1 cellular context compared by ENCODE assay signal in the genomic region with DNA sequence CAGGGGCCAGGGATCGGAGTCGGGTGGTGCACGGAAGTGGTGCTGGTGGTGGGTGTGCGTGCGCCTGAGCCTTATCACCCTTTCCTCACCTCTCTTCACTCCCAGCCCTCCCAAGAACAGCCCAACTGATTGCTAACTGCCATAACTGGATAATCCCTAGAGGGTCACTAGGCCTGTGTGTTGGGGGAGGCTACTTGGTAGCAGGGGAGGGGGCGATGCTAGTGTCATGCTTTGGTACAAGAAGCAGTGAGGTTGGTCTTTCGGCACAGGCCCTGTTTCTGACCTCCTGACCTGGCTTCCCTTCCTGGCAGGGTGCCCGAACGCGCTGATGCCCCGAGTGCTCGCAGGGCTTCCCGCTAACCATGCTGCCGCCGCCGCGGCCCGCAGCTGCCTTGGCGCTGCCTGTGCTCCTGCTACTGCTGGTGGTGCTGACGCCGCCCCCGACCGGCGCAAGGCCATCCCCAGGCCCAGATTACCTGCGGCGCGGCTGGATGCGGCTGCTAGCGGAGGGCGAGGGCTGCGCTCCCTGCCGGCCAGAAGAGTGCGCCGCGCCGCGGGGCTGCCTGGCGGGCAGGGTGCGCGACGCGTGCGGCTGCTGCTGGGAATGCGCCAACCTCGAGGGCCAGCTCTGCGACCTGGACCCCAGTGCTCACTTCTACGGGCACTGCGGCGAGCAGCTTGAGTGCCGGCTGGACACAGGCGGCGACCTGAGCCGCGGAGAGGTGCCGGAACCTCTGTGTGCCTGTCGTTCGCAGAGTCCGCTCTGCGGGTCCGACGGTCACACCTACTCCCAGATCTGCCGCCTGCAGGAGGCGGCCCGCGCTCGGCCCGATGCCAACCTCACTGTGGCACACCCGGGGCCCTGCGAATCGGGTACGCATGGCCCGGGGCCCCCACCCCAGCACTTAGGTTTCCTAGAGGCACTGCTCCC.
A peak's percentile ranks its signal among the peaks of the same experiment; 100 is the strongest.
TF ChIP-seq lines count a peak whose summit lies in the region.

No MANE protein-coding gene starts in this region.

TF ChIP-seq in HepG2, 621 proteins besides CTCF, POLR2A, EP300 and RAD21 (continued from another document and continues in another):
- TF ChIP-seq MXD1 (CRISPR knock-in tag; IDR thresholded peaks at IDR 0.05) (peak; percentile 88), GPN1 (CRISPR knock-in tag; IDR thresholded peaks at IDR 0.05; ENCODE audit: borderline replicate concordance) (no peak), ZNF543 (CRISPR knock-in tag; IDR thresholded peaks at IDR 0.05) (peak; percentile 86; the same call in 1 of the 2 replicates), SRF (IDR thresholded peaks at IDR 0.05; ENCODE audit: low read depth, low read length) (no peak), ATF7-NPFF (CRISPR knock-in tag; IDR thresholded peaks at IDR 0.05; ENCODE audit: low read depth) (peak; percentile 98), DPF2 (CRISPR knock-in tag; IDR thresholded peaks at IDR 0.05; ENCODE audit: borderline replicate concordance, low read depth) (peak; percentile 42; the same call in 1 of the 2 replicates), ZSCAN25 (CRISPR knock-in tag; IDR thresholded peaks at IDR 0.05) (peak; percentile 75; the same call in 1 of the 2 replicates), KLF11 (CRISPR knock-in tag; IDR thresholded peaks at IDR 0.05) (no peak), HNF4A (CRISPR knock-in tag; IDR thresholded peaks at IDR 0.05) (peak; percentile 55; the same call in 1 of the 2 replicates), ZC3H4 (CRISPR knock-in tag; IDR thresholded peaks at IDR 0.05; ENCODE audit: borderline replicate concordance) (peak; percentile 80; the same call in 1 of the 2 replicates), NFE2 (CRISPR knock-in tag; IDR thresholded peaks at IDR 0.05) (no peak), ZNF569 (CRISPR knock-in tag; IDR thresholded peaks at IDR 0.05; ENCODE audit: borderline replicate concordance) (no peak), ZNF512 (CRISPR knock-in tag; IDR thresholded peaks at IDR 0.05) (no peak), NR2F1 (CRISPR knock-in tag; IDR thresholded peaks at IDR 0.05) (peak in 1 of 2 experiments; percentile 89), ZNF619 (CRISPR knock-in tag; IDR thresholded peaks at IDR 0.05) (no peak), ZBTB26 (CRISPR knock-in tag; IDR thresholded peaks at IDR 0.05; ENCODE audit: borderline replicate concordance) (no peak; the same call in 1 of the 2 replicates), ZNF33B (CRISPR knock-in tag; IDR thresholded peaks at IDR 0.05) (no peak; the same call in 1 of the 2 replicates), NR2C2 (CRISPR knock-in tag; IDR thresholded peaks at IDR 0.05; ENCODE audit: borderline replicate concordance) (peak; percentile 63), ZNF710 (CRISPR knock-in tag; IDR thresholded peaks at IDR 0.05; ENCODE audit: borderline replicate concordance) (peak; percentile 7; the same call in 1 of the 2 replicates), ZHX2 (IDR thresholded peaks at IDR 0.05; ENCODE audit: low read depth) (0 out of 2 replicates have a peak, but pooled peaks have one; percentile 31), ZHX2 (CRISPR knock-in tag; IDR thresholded peaks at IDR 0.05; ENCODE audit: borderline replicate concordance) (no peak), PTBP1 (IDR thresholded peaks at IDR 0.05; ENCODE audit: low read depth, low read length, poor library complexity, severe bottlenecking) (peak; percentile 38), ZNF629 (CRISPR knock-in tag; conservative IDR thresholded peaks at IDR 0.05) (peak; percentile 69), HNRNPK (IDR thresholded peaks at IDR 0.05; ENCODE audit: low read depth, low read length, poor library complexity, severe bottlenecking) (peak; percentile 61), ZFP41 (CRISPR knock-in tag; IDR thresholded peaks at IDR 0.05; ENCODE audit: borderline replicate concordance) (no peak), ETV5 (CRISPR knock-in tag; IDR thresholded peaks at IDR 0.05; ENCODE audit: borderline replicate concordance) (peak; percentile 45; the same call in 1 of the 2 replicates), MTA3 (CRISPR knock-in tag; IDR thresholded peaks at IDR 0.05) (no peak), JARID2 (CRISPR knock-in tag; IDR thresholded peaks at IDR 0.05; ENCODE audit: insufficient replicate concordance) (no peak), ESRRA (CRISPR knock-in tag; IDR thresholded peaks at IDR 0.05; ENCODE audit: low read depth) (peak; percentile 78), SNAI1 (CRISPR knock-in tag; IDR thresholded peaks at IDR 0.05; ENCODE audit: borderline replicate concordance) (no peak), MTF2 (CRISPR knock-in tag; IDR thresholded peaks at IDR 0.05; ENCODE audit: borderline replicate concordance) (no peak), ZNF10 (CRISPR knock-in tag; IDR thresholded peaks at IDR 0.05; ENCODE audit: borderline replicate concordance, low read depth) (no peak), SOX6 (IDR thresholded peaks at IDR 0.05) (no peak), SOX6 (CRISPR knock-in tag; IDR thresholded peaks at IDR 0.05) (no peak; the same call in 1 of the 2 replicates), ZNF331 (CRISPR knock-in tag; IDR thresholded peaks at IDR 0.05) (peak; percentile 72), HNRNPLL (IDR thresholded peaks at IDR 0.05; ENCODE audit: low read depth, low read length, poor library complexity, severe bottlenecking) (peak; percentile 86), KAT8 (CRISPR knock-in tag; IDR thresholded peaks at IDR 0.05) (peak; percentile 81), ZBTB46 (CRISPR knock-in tag; IDR thresholded peaks at IDR 0.05; ENCODE audit: borderline replicate concordance) (0 out of 2 replicates have a peak, but pooled peaks have one; percentile 8)
- TF ChIP-seq, protein P1, sequence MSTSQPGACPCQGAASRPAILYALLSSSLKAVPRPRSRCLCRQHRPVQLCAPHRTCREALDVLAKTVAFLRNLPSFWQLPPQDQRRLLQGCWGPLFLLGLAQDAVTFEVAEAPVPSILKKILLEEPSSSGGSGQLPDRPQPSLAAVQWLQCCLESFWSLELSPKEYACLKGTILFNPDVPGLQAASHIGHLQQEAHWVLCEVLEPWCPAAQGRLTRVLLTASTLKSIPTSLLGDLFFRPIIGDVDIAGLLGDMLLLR (CRISPR knock-in tag; IDR thresholded peaks at IDR 0.05) = peak; percentile 90
- TF ChIP-seq, protein P2, sequence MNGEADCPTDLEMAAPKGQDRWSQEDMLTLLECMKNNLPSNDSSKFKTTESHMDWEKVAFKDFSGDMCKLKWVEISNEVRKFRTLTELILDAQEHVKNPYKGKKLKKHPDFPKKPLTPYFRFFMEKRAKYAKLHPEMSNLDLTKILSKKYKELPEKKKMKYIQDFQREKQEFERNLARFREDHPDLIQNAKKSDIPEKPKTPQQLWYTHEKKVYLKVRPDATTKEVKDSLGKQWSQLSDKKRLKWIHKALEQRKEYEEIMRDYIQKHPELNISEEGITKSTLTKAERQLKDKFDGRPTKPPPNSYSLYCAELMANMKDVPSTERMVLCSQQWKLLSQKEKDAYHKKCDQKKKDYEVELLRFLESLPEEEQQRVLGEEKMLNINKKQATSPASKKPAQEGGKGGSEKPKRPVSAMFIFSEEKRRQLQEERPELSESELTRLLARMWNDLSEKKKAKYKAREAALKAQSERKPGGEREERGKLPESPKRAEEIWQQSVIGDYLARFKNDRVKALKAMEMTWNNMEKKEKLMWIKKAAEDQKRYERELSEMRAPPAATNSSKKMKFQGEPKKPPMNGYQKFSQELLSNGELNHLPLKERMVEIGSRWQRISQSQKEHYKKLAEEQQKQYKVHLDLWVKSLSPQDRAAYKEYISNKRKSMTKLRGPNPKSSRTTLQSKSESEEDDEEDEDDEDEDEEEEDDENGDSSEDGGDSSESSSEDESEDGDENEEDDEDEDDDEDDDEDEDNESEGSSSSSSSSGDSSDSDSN (CRISPR knock-in tag; IDR thresholded peaks at IDR 0.05) = peak; percentile 99
- TF ChIP-seq, protein P3, sequence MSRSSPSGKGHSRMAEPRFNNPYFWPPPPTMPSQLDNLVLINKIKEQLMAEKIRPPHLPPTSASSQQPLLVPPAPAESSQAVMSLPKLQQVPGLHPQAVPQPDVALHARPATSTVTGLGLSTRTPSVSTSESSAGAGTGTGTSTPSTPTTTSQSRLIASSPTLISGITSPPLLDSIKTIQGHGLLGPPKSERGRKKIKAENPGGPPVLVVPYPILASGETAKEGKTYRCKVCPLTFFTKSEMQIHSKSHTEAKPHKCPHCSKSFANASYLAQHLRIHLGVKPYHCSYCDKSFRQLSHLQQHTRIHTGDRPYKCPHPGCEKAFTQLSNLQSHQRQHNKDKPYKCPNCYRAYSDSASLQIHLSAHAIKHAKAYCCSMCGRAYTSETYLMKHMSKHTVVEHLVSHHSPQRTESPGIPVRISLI (CRISPR knock-in tag; IDR thresholded peaks at IDR 0.05; ENCODE audit: borderline replicate concordance) = peak; percentile 52; the same call in 1 of the 2 replicates
